Comparison of ENCODE assay signal across 8 cellular contexts in genomic region chr2:25279091-25279651, GRCh38.
DNase-seq lines count a peak whose midpoint lies in the region; ATAC-seq, FAIRE-seq and TF ChIP-seq lines count a peak whose summit lies in the region.

No MANE protein-coding gene starts in this region.

- H3K27ac ChIP-seq in GM12878 (ENCODE audit: control insufficient read depth, insufficient read depth) (peak overlapping the region; percentile 86), mesenchymal stem cell (ENCODE audit: low read length, poor library complexity, severe bottlenecking) (no peak overlapping the region), aorta (ENCODE audit: low read depth in 1 of 2, low read length in 2 of 2) (peak overlapping the region in 1 of 2 donors; percentile 50)

- DNase-seq in MG63 (peak; percentile 68), GM12878 (ENCODE audit: low read depth, low spot score) (peak; percentile 86), mesenchymal stem cell (no peak), aorta (peak; percentile 82 to 89), SHP77 treated with DMSO at 0.1 percent for 48 hours (lab: John Stamatoyannopoulos, UW) (no peak)
- DNase-seq in NK-92 treated with Interleukin-12 subunit alpha and Interleukin-12 subunit beta, amount 100 ng/mL, for 24 hours (lab: John Stamatoyannopoulos, UW), result no peak

- intact Hi-C loops in GM12878 (cut with micrococcal nuclease; ENCODE audit: unreplicated experiment) (loop anchor here (5.0 kb wide), 2 partner anchors 143 to 288 kb away; no protein-coding TSS in a partner anchor), aorta (cut with DNase I) (loop anchor here (2.0 to 5.0 kb wide), 4 partner anchors 16 to 98 kb away; partner anchors contain the start of gene DNMT3A (in 2 of the 2))

- no peaks in the 10 kb centered on the region for H4K20me1 ChIP-seq in GM12878 (ENCODE audit: control insufficient read depth, insufficient read depth)

- no peak overlapping the region for H2BK5ac ChIP-seq in mesenchymal stem cell (ENCODE audit: low read depth, low read length, poor library complexity, severe bottlenecking)

- H3K18ac ChIP-seq in mesenchymal stem cell (ENCODE audit: low read depth in 1 of 2, low read length in 2 of 2), result no peak overlapping the region

- no peak overlapping the region for H3K4me3 ChIP-seq in MG63
- no peak overlapping the region for H3K4me3 ChIP-seq in GM12878
- H3K4me3 ChIP-seq in mesenchymal stem cell (ENCODE audit: insufficient read depth in 1 of 2, low read depth in 1 of 2, low read length in 2 of 2), result no peak overlapping the region
- H3K4me3 ChIP-seq in aorta (ENCODE audit: low read length in 2 of 2), result no peak overlapping the region

- H3K4me1 ChIP-seq in GM12878 (ENCODE audit: control insufficient read depth, insufficient read depth, low read length) (peaks cover 75% of the 10 kb centered on the region), mesenchymal stem cell (ENCODE audit: control insufficient read depth, insufficient read depth, low read depth, low read length) (peaks cover 6% of the 10 kb centered on the region), aorta (ENCODE audit: control insufficient read depth in 1 of 2, insufficient read depth in 2 of 2, low read length in 2 of 2) (no peaks in the 10 kb centered on the region)

- TF ChIP-seq EP300 in GM12878 (IDR thresholded peaks at IDR 0.05; ENCODE audit: borderline replicate concordance in 1 of 2, control insufficient read depth in 1 of 2, low read depth in 2 of 2, low read length in 2 of 2), result peak; percentile 87 to 94

- no peak overlapping the region for H2BK15ac ChIP-seq in mesenchymal stem cell (ENCODE audit: low read depth, poor library complexity, severe bottlenecking)

- H3K79me1 ChIP-seq in mesenchymal stem cell (replicated peaks; ENCODE audit: low read length, poor library complexity, severe bottlenecking), result no peaks in the 10 kb centered on the region

- H3K36me3 ChIP-seq in MG63 (no peaks in the 10 kb centered on the region; the same call in none of the 2 replicates), GM12878 (ENCODE audit: control insufficient read depth in 2 of 2, insufficient read depth in 2 of 2, low read length in 1 of 2) (peaks cover 0 to 4% of the 10 kb centered on the region in 2 experiments; a peak in 2 of 4 replicates), mesenchymal stem cell (ENCODE audit: control insufficient read depth in 1 of 2, insufficient read depth in 2 of 2, low read depth in 1 of 2, low read length in 2 of 2) (peaks cover 19 to 50% of the 10 kb centered on the region in 2 experiments), aorta (ENCODE audit: control insufficient read depth in 1 of 2, insufficient read depth in 2 of 2, low read length in 1 of 2) (peaks cover 0 to 1% of the 10 kb centered on the region in 2 donors)

- H2BK12ac ChIP-seq in mesenchymal stem cell (ENCODE audit: low read length in 2 of 2), result no peak overlapping the region

- H4K91ac ChIP-seq in mesenchymal stem cell (ENCODE audit: low read length), result no peak overlapping the region

- no peak for TF ChIP-seq CTCF in GM12878 (IDR thresholded peaks at IDR 0.05 in 2 of 3, conservative IDR thresholded peaks at IDR 0.05 in 1 of 3; ENCODE audit: control insufficient read depth in 2 of 3, extremely low read depth in 1 of 3, insufficient read depth in 1 of 3, low read depth in 3 of 3, low read length in 3 of 3)

- H3K79me2 ChIP-seq in GM12878 (ENCODE audit: control insufficient read depth, insufficient read depth, low read length), result no peaks in the 10 kb centered on the region

- TF ChIP-seq RAD21 in GM12878 (IDR thresholded peaks at IDR 0.05; ENCODE audit: insufficient read depth, low read depth, low read length), result no peak

- H2AFZ ChIP-seq in GM12878 (ENCODE audit: control insufficient read depth, low read depth, low read length), result peak overlapping the region; percentile 72
- no peak overlapping the region for H2AFZ ChIP-seq in mesenchymal stem cell (ENCODE audit: low read depth, low read length)

- in situ Hi-C loops in GM12878 (cut with MboI), result no loop called here

- no peak overlapping the region for H2AK5ac ChIP-seq in mesenchymal stem cell (ENCODE audit: low read length, severe bottlenecking)

- no peak overlapping the region for H2BK120ac ChIP-seq in mesenchymal stem cell (ENCODE audit: low read depth, low read length)

- peak; percentile 80 for FAIRE-seq in GM12878 (lab: Jason Lieb, UNC)

- BruUV-seq in GM12878 (replicated peaks; lab: Mats Ljungman, UMichigan), result no TSS peak

- H3K23ac ChIP-seq in mesenchymal stem cell (ENCODE audit: low read length in 2 of 2), result no peak overlapping the region

- SMC1A ChIA-PET in GM12878 (lab: Charles Lee; ENCODE audit: uncharacterized antibody, unreplicated experiment), result interaction anchor here (1.0 to 3.0 kb wide), 10 partner anchors 15 to 302 kb away, joined by 3 to 35 read pairs (median 5); no protein-coding TSS in a partner anchor

- ATAC-seq in GM18511 (IDR thresholded peaks at IDR 0.05; ENCODE audit: unreplicated experiment) (peak; percentile 79), GM21723 (IDR thresholded peaks at IDR 0.05; ENCODE audit: unreplicated experiment) (peak; percentile 80), GM12878 (peak; percentile 86), aorta (ENCODE audit: low FRiP score) (peak; percentile 44)

- CTCF ChIA-PET in GM12878 (lab: Yijun Ruan, JAX), result interaction anchor here (0.6 to 5.9 kb wide), 16 partner anchors 7 to 619 kb away, joined by 3 to 59 read pairs (median 6); no protein-coding TSS in a partner anchor

- H3K27me3 ChIP-seq in MG63 (no peaks in the 10 kb centered on the region), GM12878 (replicated peaks in 1 of 2; ENCODE audit: control insufficient read depth in 2 of 2, insufficient read depth in 2 of 2, low read length in 1 of 2) (no peaks in the 10 kb centered on the region), mesenchymal stem cell (ENCODE audit: control insufficient read depth in 1 of 2, insufficient read depth in 1 of 2, low read length in 2 of 2) (no peaks in the 10 kb centered on the region), aorta (ENCODE audit: control insufficient read depth in 1 of 2, insufficient read depth in 2 of 2, low read length in 1 of 2) (no peaks in the 10 kb centered on the region)

- RAD21 ChIA-PET in GM12878 (lab: Charles Lee; ENCODE audit: unreplicated experiment), result interaction anchor here (0.9 to 6.1 kb wide), 11 partner anchors 15 to 393 kb away, joined by 3 to 41 read pairs (median 5); no protein-coding TSS in a partner anchor

- TF ChIP-seq POLR2A in GM12878 (IDR thresholded peaks at IDR 0.05; ENCODE audit: low read depth, low read length), result peak; percentile 42

- H3K4ac ChIP-seq in mesenchymal stem cell (ENCODE audit: low read depth in 1 of 2, low read length in 2 of 2), result no peak overlapping the region

- no peak overlapping the region for H4K8ac ChIP-seq in mesenchymal stem cell (ENCODE audit: low read length)

- H3K4me2 ChIP-seq in GM12878 (ENCODE audit: control insufficient read depth, insufficient read depth) (peak overlapping the region; percentile 79), mesenchymal stem cell (ENCODE audit: low read length, poor library complexity, severe bottlenecking) (no peak overlapping the region)

- WGBS in GM12878 (ENCODE audit: insufficient coverage, insufficient replicate concordance, low lambda C conversion rate, missing lambda C conversion rate), result 8% methylated on average over 12 of the region's 12 CpGs
- WGBS in mesenchymal stem cell, result 91% methylated on average over 11 of the region's 12 CpGs
- 35 to 43% methylated on average over 12 of the region's 12 CpGs for WGBS in aorta, 2 donors

- POLR2A ChIA-PET in GM12878 (lab: Charles Lee), result interaction anchor here (0.8 to 3.9 kb wide), 13 partner anchors 13 to 314 kb away, joined by 3 to 19 read pairs (median 5); no protein-coding TSS in a partner anchor

- H3K14ac ChIP-seq in mesenchymal stem cell (ENCODE audit: low read length in 2 of 2), result no peak overlapping the region

- peak overlapping the region; percentile 40; the same call in 1 of the 2 replicates for H3K9ac ChIP-seq in GM12878 (ENCODE audit: control insufficient read depth, insufficient read depth, low read length)
- H3K9ac ChIP-seq in mesenchymal stem cell (ENCODE audit: low read length), result peak overlapping the region; percentile 34

- H3K9me3 ChIP-seq in MG63 (no peaks in the 10 kb centered on the region), GM12878 (replicated peaks; ENCODE audit: control insufficient read depth, insufficient read depth, low read length) (no peaks in the 10 kb centered on the region), mesenchymal stem cell (ENCODE audit: control insufficient read depth, low read length) (no peaks in the 10 kb centered on the region), aorta (ENCODE audit: control insufficient read depth, low read length) (no peaks in the 10 kb centered on the region)

TF ChIP-seq in GM12878, 131 proteins besides CTCF, POLR2A, EP300 and RAD21 (continues in another document):
- TF ChIP-seq BACH1 (IDR thresholded peaks at IDR 0.05; ENCODE audit: borderline replicate concordance) (peak; percentile 88; the same call in 1 of the 2 replicates), MTA2 (IDR thresholded peaks at IDR 0.05; ENCODE audit: low read depth) (peak; percentile 92), USF1 (IDR thresholded peaks at IDR 0.05; ENCODE audit: borderline replicate concordance, extremely low read length, insufficient read depth, low read depth, low read length) (peak; percentile 76), YY1 (IDR thresholded peaks at IDR 0.05; ENCODE audit: low read depth, low read length) (no peak), HDAC6 (IDR thresholded peaks at IDR 0.05; ENCODE audit: unreplicated experiment) (no peak), IRF4 (IDR thresholded peaks at IDR 0.05; ENCODE audit: low read depth, low read length) (peak; percentile 97), JUND (IDR thresholded peaks at IDR 0.05; ENCODE audit: low read depth, low read length) (no peak), ATF3 (IDR thresholded peaks at IDR 0.05; ENCODE audit: borderline replicate concordance, extremely low read depth, low read depth, low read length) (peak; percentile 51; the same call in 1 of the 2 replicates), GATAD2B (conservative IDR thresholded peaks at IDR 0.05; ENCODE audit: low read depth) (peak; percentile 95), MYB (IDR thresholded peaks at IDR 0.05; ENCODE audit: borderline replicate concordance, low read depth, low read length) (0 out of 2 replicates have a peak, but pooled peaks have one; percentile 59)

Comparison
In these comparisons a context has a peak if more than half of its experiments do, and no peak if none do; other contexts are left out.
1. DNase-seq: peak in MG63 (single experiment), GM12878 (single experiment) and aorta (2 of 2); none in mesenchymal stem cell (single experiment), NK-92 treated with Interleukin-12 subunit alpha and Interleukin-12 subunit beta, amount 100 ng/mL, for 24 hours (single experiment) and SHP77 treated with DMSO at 0.1 percent for 48 hours (single experiment).
2. Peak in every context shown above with its lines, with median percentiles within 50 percentile points of each other: ATAC-seq.